In the genomic region with DNA sequence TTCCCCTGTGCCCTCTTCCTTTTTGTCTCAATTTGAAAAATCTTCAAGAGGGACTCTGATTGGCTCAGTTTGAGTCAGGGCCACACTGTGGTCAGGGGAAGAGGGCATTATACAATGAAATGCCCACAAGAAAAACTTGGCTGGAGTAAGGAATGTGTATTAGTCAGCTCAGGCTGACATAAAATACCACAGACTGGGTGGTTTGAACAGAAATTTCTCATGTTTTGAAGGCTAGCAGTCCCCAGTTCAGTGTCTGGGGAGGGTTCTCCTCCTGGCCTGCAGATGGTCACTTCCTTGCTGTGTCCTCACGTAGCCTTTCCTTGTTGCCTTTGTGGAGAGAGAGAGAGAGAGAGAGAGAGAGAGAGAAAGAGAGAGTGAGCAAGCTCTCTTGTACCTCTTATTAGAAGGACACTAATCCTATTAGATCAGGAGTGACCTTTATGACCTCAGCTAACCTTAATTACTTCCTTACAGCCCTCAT, we compare ENCODE assay signal across 10 cellular contexts. TPM values are rescaled to one million over a fixed set of nuclear protein-coding genes. Genes with fewer than 3 reads are reported as not detected.
A peak's percentile ranks its signal among the peaks of the same experiment; 100 is the strongest.
DNase-seq lines count a peak whose midpoint lies in the region; ATAC-seq and TF ChIP-seq lines count a peak whose summit lies in the region.
"Had no signal": no experiment of that assay in that cellular context is flagged by ENCODE, and none has a peak within 500 bp of the region (broad histone marks: within the 10 kb centered on the region; RNA-seq: fewer than 3 reads in every experiment).

No MANE protein-coding gene starts in this region.

- H3K4me1 ChIP-seq in left ventricle myocardium inferior (peaks cover 10% of the 10 kb centered on the region), tibial artery (peaks cover 4 to 43% (median 21%) of the 10 kb centered on the region in 4 donors)

- H3K9me3 ChIP-seq in left ventricle myocardium inferior (replicated peaks) (no peaks in the 10 kb centered on the region), tibial artery (no peaks in the 10 kb centered on the region)

- H3K27me3 ChIP-seq in left ventricle myocardium inferior (ENCODE audit: low read depth) (no peaks in the 10 kb centered on the region), tibial artery (no peaks in the 10 kb centered on the region)

- no peak for TF ChIP-seq CTCF in left ventricle myocardium inferior (IDR thresholded peaks at IDR 0.05; ENCODE audit: borderline replicate concordance)
- no peak for TF ChIP-seq CTCF in tibial artery (IDR thresholded peaks at IDR 0.05)

- H3K27ac ChIP-seq in left ventricle myocardium inferior (replicated peaks) (peak overlapping the region; percentile 50), tibial artery (peak overlapping the region; percentile 74 to 82)

- DNase-seq in HS-27A (ENCODE audit: low read depth) (peak; percentile 83), astrocyte of the hippocampus (ENCODE audit: low read depth, low spot score) (peak; percentile 97), left ventricle myocardium inferior (no peak), tibial artery (peak in 1 of 2 donors; percentile 65), NCI-H1930 (lab: John Stamatoyannopoulos, UW) (no peak)
- DNase-seq: effector CD4-positive, alpha-beta T cell; NCI-H146 had no signal

- intact Hi-C loops in left ventricle myocardium inferior (cut with micrococcal nuclease) (no loop called here), tibial artery (cut with DNase I; ENCODE audit: low total_unique reads) (no loop called here)

- H3K36me3 ChIP-seq in left ventricle myocardium inferior (no peaks in the 10 kb centered on the region), tibial artery (no peaks in the 10 kb centered on the region)

- H3K4me3 ChIP-seq in left ventricle myocardium inferior (no peak overlapping the region), tibial artery (no peak overlapping the region)
- H3K4me3 ChIP-seq: lung had no signal

- ATAC-seq in HG02759 (IDR thresholded peaks at IDR 0.05; ENCODE audit: unreplicated experiment) = no peak
- no peak for ATAC-seq in HG03045 (IDR thresholded peaks at IDR 0.05; ENCODE audit: unreplicated experiment)

RNA-seq across cellular contexts. Expression of a gene that starts 25.6 kb away (rescaled TPM):
- 5.2 TPM for total RNA-seq in left ventricle myocardium inferior

Comparison
In these comparisons a context has a peak if more than half of its experiments do, and no peak if none do; other contexts are left out.
1. DNase-seq: peak in HS-27A (single experiment) and astrocyte of the hippocampus (single experiment); none in left ventricle myocardium inferior (single experiment) and NCI-H1930 (0 of 2).